18 cellular contexts compared by ENCODE assay signal in genomic region chr21:28598214-28598613, GRCh38.
"Had no signal": no experiment of that assay in that cellular context is flagged by ENCODE, and none has a peak within 500 bp of the region (broad histone marks: within the 10 kb centered on the region; RNA-seq: fewer than 3 reads in every experiment).

No MANE protein-coding gene starts in this region.

- H3K27me3 ChIP-seq: dorsolateral prefrontal cortex, esophagus muscularis mucosa, foreskin keratinocyte, gastroesophageal sphincter, hepatocyte, left lung had no signal

- DNase-seq: dermis blood vessel endothelial cell; dorsolateral prefrontal cortex; effector CD4-positive, alpha-beta T cell; effector memory CD4-positive, alpha-beta T cell; foreskin keratinocyte; hypothalamus; immature natural killer cell; islet precursor cell; kidney; kidney glomerular epithelial cell; left lung; lower lobe of right lung; mesendoderm; midbrain had no signal

- H3K4me3 ChIP-seq: coronary artery, dorsolateral prefrontal cortex, esophagus muscularis mucosa, gastroesophageal sphincter, hepatocyte, left lung, lower lobe of right lung had no signal

- H3K79me2 ChIP-seq: hepatocyte had no signal

- ATAC-seq: foreskin keratinocyte, gastroesophageal sphincter, left lung, lower lobe of right lung had no signal

- H3K36me3 ChIP-seq: esophagus muscularis mucosa, gastroesophageal sphincter, left lung, lower lobe of right lung had no signal

- H3K27ac ChIP-seq: coronary artery, dorsolateral prefrontal cortex, esophagus muscularis mucosa, foreskin keratinocyte, gastroesophageal sphincter, hepatocyte, left lung, lower lobe of right lung had no signal

- H3K4me2 ChIP-seq: hepatocyte had no signal

- H3K4me1 ChIP-seq: esophagus muscularis mucosa, foreskin keratinocyte, left lung, lower lobe of right lung had no signal

- H2AFZ ChIP-seq: hepatocyte had no signal
